In genomic region chr16:23424292-23424958, GRCh38 we compare ENCODE assay signal across 1 cellular context.
TF ChIP-seq lines count a peak whose summit lies in the region.

No MANE protein-coding gene starts in this region.

TF ChIP-seq in WTC11, 78 proteins besides CTCF, POLR2A, EP300 and RAD21 (continued from another document):
- TF ChIP-seq AFF4 (CRISPR knock-in tag; IDR thresholded peaks at IDR 0.05; ENCODE audit: borderline replicate concordance) (no peak), EMX1 (CRISPR knock-in tag; IDR thresholded peaks at IDR 0.05) (no peak), ZNF671 (CRISPR knock-in tag; IDR thresholded peaks at IDR 0.05) (no peak), ATF6 (CRISPR knock-in tag; IDR thresholded peaks at IDR 0.05) (no peak), JUN (CRISPR knock-in tag; IDR thresholded peaks at IDR 0.05) (no peak), TP53 (CRISPR knock-in tag; IDR thresholded peaks at IDR 0.05) (no peak), ATF3 (CRISPR knock-in tag; conservative IDR thresholded peaks at IDR 0.05) (no peak), MAX (CRISPR knock-in tag; IDR thresholded peaks at IDR 0.05) (no peak), NFE2L1 (CRISPR knock-in tag; IDR thresholded peaks at IDR 0.05) (no peak), CREM (CRISPR knock-in tag; IDR thresholded peaks at IDR 0.05) (no peak), ESRRA (CRISPR knock-in tag; IDR thresholded peaks at IDR 0.05; ENCODE audit: borderline replicate concordance) (no peak)
